Comparison of ENCODE assay signal across 26 cellular contexts in genomic region chr6:151012321-151013294, GRCh38.
DNase-seq lines count a peak whose midpoint lies in the region; ATAC-seq and TF ChIP-seq lines count a peak whose summit lies in the region.
"Had no signal": no experiment of that assay in that cellular context is flagged by ENCODE, and none has a peak within 500 bp of the region (broad histone marks: within the 10 kb centered on the region; RNA-seq: fewer than 3 reads in every experiment).

No MANE protein-coding gene starts in this region.

- H3K4me3 ChIP-seq in mammary epithelial cell (replicated peaks in 1 of 3; ENCODE audit: insufficient read depth in 1 of 3, low read depth in 2 of 3, low read length in 3 of 3): no peak overlapping the region
- H3K4me3 ChIP-seq in astrocyte of the spinal cord (ENCODE audit: low read depth, low read length): no peak overlapping the region
- no peak overlapping the region for H3K4me3 ChIP-seq in fibroblast of mammary gland (ENCODE audit: control insufficient read depth, low read depth, low read length)
- H3K4me3 ChIP-seq in skeletal muscle satellite cell (ENCODE audit: low read length): no peak overlapping the region
- H3K4me3 ChIP-seq: BLaER1 treated with 17β-estradiol and CSF1 and Interleukin-3, amounts not matched to agents 10 nM and 100 nM; cardiac muscle cell; vagina had no signal

- H3K4me3 Mint-ChIP-seq in MCF 10A (ENCODE audit: unreplicated experiment): no peak overlapping the region
- H3K4me3 Mint-ChIP-seq in stimulated activated memory B cell treated with anti-CD40 and anti-IgM and Interleukin-4, amounts not matched to agents 10 μg/mL and 1 μg/mL and 100 μg/mL, for 72 hours: no peak overlapping the region
- H3K4me3 Mint-ChIP-seq: activated naive CD8-positive, alpha-beta T cell treated with anti-CD3 and anti-CD28 coated beads, Interleukin-2, amount 50 U/mL, for 24 hours; neural crest cell had no signal

- peaks cover 69% of the 10 kb centered on the region for H3K36me3 Mint-ChIP-seq in MCF 10A (ENCODE audit: insufficient read depth, unreplicated experiment)
- H3K36me3 Mint-ChIP-seq in stimulated activated memory B cell treated with anti-CD40 and anti-IgM and Interleukin-4, amounts not matched to agents 10 μg/mL and 1 μg/mL and 100 μg/mL, for 72 hours: peaks cover 25% of the 10 kb centered on the region

- no peaks in the 10 kb centered on the region for H3K27me3 ChIP-seq in mammary epithelial cell (ENCODE audit: insufficient read depth, low read length)
- no peaks in the 10 kb centered on the region for H3K27me3 ChIP-seq in skeletal muscle satellite cell (ENCODE audit: control insufficient read depth, insufficient read depth, low read length)
- H3K27me3 ChIP-seq: BLaER1 treated with 17β-estradiol and CSF1 and Interleukin-3, amounts not matched to agents 10 nM and 100 nM; cardiac muscle cell; vagina had no signal

- peaks cover 7% of the 10 kb centered on the region for H3K36me3 ChIP-seq in mammary epithelial cell (ENCODE audit: insufficient read depth, low read length)
- peaks cover 22% of the 10 kb centered on the region for H3K36me3 ChIP-seq in skeletal muscle satellite cell (ENCODE audit: insufficient read depth, low read length)
- H3K36me3 ChIP-seq: vagina had no signal

- H3K4me1 ChIP-seq in mammary epithelial cell (ENCODE audit: insufficient read depth, low read length) (no peaks in the 10 kb centered on the region), skeletal muscle satellite cell (ENCODE audit: control insufficient read depth, insufficient read depth, low read length) (peaks cover 18% of the 10 kb centered on the region)
- H3K4me1 ChIP-seq: vagina had no signal

- H3K4me1 Mint-ChIP-seq in MCF 10A (ENCODE audit: insufficient read depth, unreplicated experiment): no peaks in the 10 kb centered on the region
- H3K4me1 Mint-ChIP-seq in stimulated activated memory B cell treated with anti-CD40 and anti-IgM and Interleukin-4, amounts not matched to agents 10 μg/mL and 1 μg/mL and 100 μg/mL, for 72 hours: no peaks in the 10 kb centered on the region
- H3K4me1 Mint-ChIP-seq: activated naive CD8-positive, alpha-beta T cell treated with anti-CD3 and anti-CD28 coated beads, Interleukin-2, amount 50 U/mL, for 24 hours had no signal

- H3K9ac ChIP-seq in mammary epithelial cell (ENCODE audit: insufficient read depth, low read length) (no peak overlapping the region), skeletal muscle satellite cell (ENCODE audit: low read depth, low read length) (peak overlapping the region; percentile 9)
- H3K9ac ChIP-seq: BLaER1 treated with 17β-estradiol and CSF1 and Interleukin-3, amounts not matched to agents 10 nM and 100 nM had no signal

- no TSS peak for BruUV-seq in MCF 10A (replicated peaks; lab: Mats Ljungman, UMichigan)
- no TSS peak for BruUV-seq in mammary epithelial cell (replicated peaks; lab: Mats Ljungman, UMichigan)

- no peaks in the 10 kb centered on the region for H3K9me3 Mint-ChIP-seq in MCF 10A (ENCODE audit: unreplicated experiment)
- no peaks in the 10 kb centered on the region for H3K9me3 Mint-ChIP-seq in stimulated activated memory B cell treated with anti-CD40 and anti-IgM and Interleukin-4, amounts not matched to agents 10 μg/mL and 1 μg/mL and 100 μg/mL, for 72 hours
- H3K9me3 Mint-ChIP-seq: activated naive CD8-positive, alpha-beta T cell treated with anti-CD3 and anti-CD28 coated beads, Interleukin-2, amount 50 U/mL, for 24 hours; neural crest cell had no signal

- H2AFZ ChIP-seq in mammary epithelial cell (ENCODE audit: low read depth, low read length): no peak overlapping the region

- intact Hi-C loops in MCF 10A (cut with micrococcal nuclease) (loop anchor here (5.0 kb wide), 1 partner anchor 70 kb away; no protein-coding TSS in a partner anchor), mammary epithelial cell (cut with micrococcal nuclease) (no loop called here)

- H3K9me3 ChIP-seq in mammary epithelial cell (replicated peaks; ENCODE audit: insufficient read depth, low read length) (no peaks in the 10 kb centered on the region), skeletal muscle satellite cell (replicated peaks; ENCODE audit: low read length) (no peaks in the 10 kb centered on the region)
- H3K9me3 ChIP-seq: BLaER1 treated with 17β-estradiol and CSF1 and Interleukin-3, amounts not matched to agents 10 nM and 100 nM; vagina had no signal

- H3K27ac ChIP-seq in mammary epithelial cell (ENCODE audit: insufficient read depth, low read depth, low read length): no peak overlapping the region
- H3K27ac ChIP-seq: cardiac muscle cell, vagina had no signal

- no peak for TF ChIP-seq CTCF in MCF 10A (IDR thresholded peaks at IDR 0.05; ENCODE audit: unreplicated experiment)
- TF ChIP-seq CTCF in mammary epithelial cell (conservative IDR thresholded peaks at IDR 0.05 in 1 of 2, IDR thresholded peaks at IDR 0.05 in 1 of 2; ENCODE audit: extremely low read depth in 1 of 2, insufficient read depth in 1 of 2, low read depth in 1 of 2, low read length in 2 of 2): no peak
- TF ChIP-seq CTCF in astrocyte of the spinal cord (IDR thresholded peaks at IDR 0.05; ENCODE audit: low read depth, low read length): no peak
- TF ChIP-seq CTCF in fibroblast of mammary gland (conservative IDR thresholded peaks at IDR 0.05; ENCODE audit: control insufficient read depth, insufficient read depth, low read depth, low read length): no peak

- dilution Hi-C loops in mammary epithelial cell (cut with HindIII; ENCODE audit: low sequenced_read_pairs): no loop called here

- CTCF ChIA-PET in MCF 10A (lab: Yijun Ruan, JAX) (interaction anchor here (0.6 to 11.6 kb wide), 18 partner anchors 8 to 1293 kb away, joined by 3 to 293 read pairs (median 4); no protein-coding TSS in a partner anchor), mammary epithelial cell (lab: Charles Lee; ENCODE audit: low non-redundant PET) (no interaction called here)

- POLR2A ChIA-PET in MCF 10A (lab: Yijun Ruan, JAX): interaction anchor here (1.7 to 1.8 kb wide), 2 partner anchors 40 to 312 kb away, joined by 5 to 10 read pairs; no protein-coding TSS in a partner anchor

- H4K20me1 ChIP-seq in mammary epithelial cell (ENCODE audit: insufficient read depth, low read length): no peaks in the 10 kb centered on the region

- H3K27ac Mint-ChIP-seq in MCF 10A (ENCODE audit: low read depth, unreplicated experiment): peak overlapping the region; percentile 12
- H3K27ac Mint-ChIP-seq in stimulated activated memory B cell treated with anti-CD40 and anti-IgM and Interleukin-4, amounts not matched to agents 10 μg/mL and 1 μg/mL and 100 μg/mL, for 72 hours: no peak overlapping the region
- H3K27ac Mint-ChIP-seq: activated naive CD8-positive, alpha-beta T cell treated with anti-CD3 and anti-CD28 coated beads, Interleukin-2, amount 50 U/mL, for 24 hours had no signal

- DNase-seq in MCF 10A (ENCODE audit: unreplicated experiment): no peak
- DNase-seq in mammary epithelial cell: no peak
- peak; percentile 79 for DNase-seq in astrocyte of the spinal cord (ENCODE audit: low read depth, low spot score)
- DNase-seq in fibroblast of mammary gland (ENCODE audit: low read depth): peak; percentile 55
- no peak for DNase-seq in G401 (ENCODE audit: low spot score)
- DNase-seq: 8988T; activated CD4-positive, alpha-beta T cell treated with anti-CD3 and anti-CD28 coated beads for 48 hours; activated effector memory CD4-positive, alpha-beta T cell treated with Interleukin-2 at 50 U/mL for 16 hours; activated naive CD8-positive, alpha-beta T cell treated with anti-CD3 and anti-CD28 coated beads, Interleukin-2, amount 50 U/mL, for 24 hours; erythroblast; GDM1; head of caudate nucleus; KBM-7; midbrain; MV-4-11; NCI-H1694; NCI-H2171 treated with DMSO at 0.1 percent for 48 hours; NCI-H748 treated with DMSO at 0.1 percent for 48 hours; SHP77 had no signal

- 98% methylated on average over 7 of the region's 7 CpGs for WGBS in mammary epithelial cell (ENCODE audit: low coverage, missing lambda C conversion rate)

- no peaks in the 10 kb centered on the region for H3K27me3 Mint-ChIP-seq in MCF 10A (ENCODE audit: insufficient read depth, unreplicated experiment)
- no peaks in the 10 kb centered on the region for H3K27me3 Mint-ChIP-seq in stimulated activated memory B cell treated with anti-CD40 and anti-IgM and Interleukin-4, amounts not matched to agents 10 μg/mL and 1 μg/mL and 100 μg/mL, for 72 hours
- H3K27me3 Mint-ChIP-seq: activated naive CD8-positive, alpha-beta T cell treated with anti-CD3 and anti-CD28 coated beads, Interleukin-2, amount 50 U/mL, for 24 hours had no signal

- in situ Hi-C loops in mammary epithelial cell (cut with MboI; ENCODE audit: low sequenced_read_pairs in 2 of 2): loop anchor here in 1 of 2 donors (5.0 kb wide), 1 partner anchor 315 kb away; no protein-coding TSS in a partner anchor
- in situ Hi-C loops in astrocyte of the spinal cord (cut with HindIII; ENCODE audit: low sequenced_read_pairs): no loop called here
- in situ Hi-C loops in G401 (cut with HindIII; ENCODE audit: low sequenced_read_pairs): loop anchor here (25.0 kb wide), 2 partner anchors 125 to 300 kb away; no protein-coding TSS in a partner anchor

- no peak for ATAC-seq in stimulated activated memory B cell treated with anti-CD40 and anti-IgM and Interleukin-4, amounts not matched to agents 10 μg/mL and 1 μg/mL and 100 μg/mL, for 72 hours
- ATAC-seq in HG03097 (IDR thresholded peaks at IDR 0.05; ENCODE audit: low FRiP score, unreplicated experiment): no peak
- ATAC-seq: activated naive CD8-positive, alpha-beta T cell treated with anti-CD3 and anti-CD28 coated beads, Interleukin-2, amount 50 U/mL, for 24 hours had no signal

- H3K4me2 ChIP-seq in mammary epithelial cell (ENCODE audit: insufficient read depth, low read depth, low read length): no peak overlapping the region
- H3K4me2 ChIP-seq in skeletal muscle satellite cell (ENCODE audit: low read length): peak overlapping the region; percentile 19

- H3K79me2 ChIP-seq in mammary epithelial cell (ENCODE audit: insufficient read depth, low read length): no peaks in the 10 kb centered on the region

Comparison
In these comparisons a context has a peak if more than half of its experiments do, and no peak if none do; other contexts are left out.
1. DNase-seq: peak in astrocyte of the spinal cord (single experiment) and fibroblast of mammary gland (single experiment); none in MCF 10A (single experiment), mammary epithelial cell (single experiment) and G401 (single experiment).